12 cellular contexts compared by ENCODE assay signal in genomic region chr20:15857131-15857784, GRCh38.
DNase-seq lines count a peak whose midpoint lies in the region; ATAC-seq lines count a peak whose summit lies in the region.
"Had no signal": no experiment of that assay in that cellular context is flagged by ENCODE, and none has a peak within 500 bp of the region (broad histone marks: within the 10 kb centered on the region; RNA-seq: fewer than 3 reads in every experiment).

No MANE protein-coding gene starts in this region.

- DNase-seq in glomerular visceral epithelial cell (ENCODE audit: extremely low spot score): peak; percentile 17
- no peak for DNase-seq in activated CD8-positive, alpha-beta memory T cell treated with anti-CD3 and anti-CD28 coated beads for 24 hours
- DNase-seq in stimulated activated naive CD8-positive, alpha-beta T cell treated with anti-CD3 and anti-CD28 coated beads, Interleukin-15, Interleukin-2, amounts not matched to agents 100 U/mL and 50 U/mL, for 24 hours: no peak
- no peak for DNase-seq in HCEC 1CT
- DNase-seq: activated CD4-positive, alpha-beta memory T cell treated with anti-CD3 and anti-CD28 coated beads, Interleukin-2, amount 10 ng/mL, durations not matched to agents 7 days and 5 days; activated naive CD8-positive, alpha-beta T cell treated with anti-CD3 and anti-CD28 coated beads, Interleukin-2, amount 50 U/mL, for 24 hours; heart left ventricle; IMR-90; retina had no signal

- peak; percentile 60 for ATAC-seq in GM18861 (IDR thresholded peaks at IDR 0.05; ENCODE audit: unreplicated experiment)
- peak; percentile 57 for ATAC-seq in GM21515 (IDR thresholded peaks at IDR 0.05; ENCODE audit: unreplicated experiment)
- peak; percentile 52 for ATAC-seq in HG03108 (IDR thresholded peaks at IDR 0.05; ENCODE audit: unreplicated experiment)
- ATAC-seq in stimulated activated naive CD8-positive, alpha-beta T cell treated with anti-CD3 and anti-CD28 coated beads, Interleukin-15, Interleukin-2, amounts not matched to agents 100 U/mL and 50 U/mL, for 24 hours: no peak
- ATAC-seq: activated naive CD8-positive, alpha-beta T cell treated with anti-CD3 and anti-CD28 coated beads, Interleukin-2, amount 50 U/mL, for 24 hours; heart left ventricle had no signal
